ENCODE assay signal across 27 cellular contexts in the genomic region with DNA sequence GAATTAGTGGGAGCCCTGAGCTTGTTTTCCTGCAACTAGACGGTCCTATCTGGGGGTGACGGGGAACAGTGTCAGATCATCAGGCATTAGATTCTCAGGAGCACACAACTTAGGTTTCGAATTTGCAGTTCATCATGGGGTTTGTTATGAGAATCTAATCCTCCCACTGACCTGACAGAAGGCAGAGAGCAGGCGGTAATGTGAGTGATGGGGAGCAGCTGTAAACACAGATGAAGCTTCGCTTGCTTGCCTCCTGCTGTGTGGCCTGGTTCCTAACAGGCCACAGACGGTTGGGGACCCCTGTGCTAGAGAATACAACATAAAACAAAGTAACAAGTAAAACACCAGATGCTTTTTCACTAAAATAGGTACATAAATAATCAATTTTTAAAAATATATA.
"Had no signal": no experiment of that assay in that cellular context is flagged by ENCODE, and none has a peak within 500 bp of the region (broad histone marks: within the 10 kb centered on the region; RNA-seq: fewer than 3 reads in every experiment).

No MANE protein-coding gene starts in this region.

- H3K4me3 ChIP-seq: cardiac muscle cell had no signal

- DNase-seq: activated CD4-positive, alpha-beta memory T cell treated with anti-CD3 and anti-CD28 coated beads for 36 hours; activated CD4-positive, alpha-beta T cell treated with anti-CD3 and anti-CD28 coated beads, Interleukin-2, amount 10 ng/mL, durations not matched to agents 7 days and 5 days; activated CD4-positive, CD25-positive, alpha-beta regulatory T cell; activated CD8-positive, alpha-beta memory T cell treated with anti-CD3 and anti-CD28 coated beads for 24 hours; activated gamma-delta T cell; activated naive CD4-positive, alpha-beta T cell treated with anti-CD3 and anti-CD28 coated beads for 36 hours; activated T-cell treated with anti-CD3 and anti-CD28 coated beads for 4 hours; activated T-cell treated with anti-CD3 and anti-CD28 coated beads, Interleukin-2, amount 50 U/mL, for 48 hours; amygdala; Karpas-422; NCI-H1092; NCI-H1417 treated with DMSO at 0.1 percent for 48 hours; NCI-H1694; NCI-H2029; NCI-H2107; NCI-H2227 treated with DMSO at 0.1 percent for 48 hours; NCI-H446 treated with DMSO at 0.1 percent for 48 hours; NCI-H69; OCI-M1; Right ventricle myocardium superior; RPMI8226; T-helper 17 cell; T-helper 9 cell had no signal

- H3K36me3 Mint-ChIP-seq: activated CD4-positive, alpha-beta memory T cell treated with anti-CD3 and anti-CD28 coated beads for 36 hours; activated naive CD8-positive, alpha-beta T cell; brain had no signal

- H3K27ac Mint-ChIP-seq: activated CD4-positive, alpha-beta memory T cell treated with anti-CD3 and anti-CD28 coated beads for 36 hours; activated CD4-positive, alpha-beta T cell treated with anti-CD3 and anti-CD28 coated beads, Interleukin-2, amount 10 ng/mL, durations not matched to agents 7 days and 5 days; activated naive CD4-positive, alpha-beta T cell treated with anti-CD3 and anti-CD28 coated beads for 36 hours; activated naive CD8-positive, alpha-beta T cell; activated T-helper 17 cell treated with anti-CD3 and anti-CD28 coated beads, Interleukin-2, amount 50 U/mL, for 72 hours; brain; T-helper 17 cell had no signal

- H3K27me3 Mint-ChIP-seq: activated CD4-positive, alpha-beta memory T cell treated with anti-CD3 and anti-CD28 coated beads for 36 hours; activated T-helper 17 cell treated with anti-CD3 and anti-CD28 coated beads, Interleukin-2, amount 50 U/mL, for 72 hours had no signal

- H3K27ac ChIP-seq: cardiac muscle cell had no signal

- H3K9me3 Mint-ChIP-seq: activated CD4-positive, alpha-beta memory T cell treated with anti-CD3 and anti-CD28 coated beads for 36 hours; activated CD4-positive, alpha-beta T cell treated with anti-CD3 and anti-CD28 coated beads, Interleukin-2, amount 10 ng/mL, durations not matched to agents 7 days and 5 days; activated naive CD4-positive, alpha-beta T cell treated with anti-CD3 and anti-CD28 coated beads for 36 hours; activated T-helper 17 cell treated with anti-CD3 and anti-CD28 coated beads, Interleukin-2, amount 50 U/mL, for 72 hours; brain had no signal

- H3K27me3 ChIP-seq: cardiac muscle cell had no signal

- H3K36me3 ChIP-seq: cardiac muscle cell had no signal

- H3K4me3 Mint-ChIP-seq: activated CD4-positive, alpha-beta memory T cell treated with anti-CD3 and anti-CD28 coated beads for 36 hours; activated CD4-positive, alpha-beta T cell treated with anti-CD3 and anti-CD28 coated beads, Interleukin-2, amount 10 ng/mL, durations not matched to agents 7 days and 5 days; activated naive CD4-positive, alpha-beta T cell treated with anti-CD3 and anti-CD28 coated beads for 36 hours; activated naive CD8-positive, alpha-beta T cell; activated T-helper 17 cell treated with anti-CD3 and anti-CD28 coated beads, Interleukin-2, amount 50 U/mL, for 72 hours; brain; T-helper 17 cell had no signal

- H3K4me1 Mint-ChIP-seq: activated CD4-positive, alpha-beta T cell treated with anti-CD3 and anti-CD28 coated beads, Interleukin-2, amount 10 ng/mL, durations not matched to agents 7 days and 5 days; activated T-helper 17 cell treated with anti-CD3 and anti-CD28 coated beads, Interleukin-2, amount 50 U/mL, for 72 hours; brain; T-helper 17 cell had no signal
